23 cellular contexts compared by ENCODE assay signal in the genomic region with DNA sequence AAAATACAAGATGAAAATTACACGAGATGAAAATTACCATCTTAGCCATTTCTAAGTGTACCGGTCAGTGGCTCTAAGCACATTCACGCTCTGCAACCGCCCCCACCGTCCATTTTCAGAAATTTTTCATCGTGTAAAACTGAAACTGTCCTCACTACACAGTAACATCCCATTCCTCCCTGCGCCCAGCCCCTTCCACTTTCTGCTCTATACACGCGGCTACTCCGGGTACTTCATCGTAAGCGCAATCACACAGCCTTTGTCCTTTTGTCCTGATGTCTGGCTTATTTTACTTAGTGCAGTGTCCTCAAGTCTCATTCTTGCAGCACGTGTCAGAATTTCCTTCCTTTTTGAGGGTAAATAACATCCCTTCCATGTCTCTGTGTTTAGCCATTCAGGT. TPM values are rescaled to one million over a fixed set of nuclear protein-coding genes. Genes with fewer than 3 reads are reported as not detected.
A peak's percentile ranks its signal among the peaks of the same experiment; 100 is the strongest.
DNase-seq lines count a peak whose midpoint lies in the region; ATAC-seq lines count a peak whose summit lies in the region.
"Had no signal": no experiment of that assay in that cellular context is flagged by ENCODE, and none has a peak within 500 bp of the region (broad histone marks: within the 10 kb centered on the region; RNA-seq: fewer than 3 reads in every experiment).

No MANE protein-coding gene starts in this region.

- H3K9me3 ChIP-seq in BLaER1 treated with 17β-estradiol and CSF1 and Interleukin-3, amounts not matched to agents 10 nM and 100 nM (replicated peaks in 1 of 11) = no peaks in the 10 kb centered on the region
- H3K9me3 ChIP-seq in CD4-positive, CD25-positive, alpha-beta regulatory T cell (ENCODE audit: control insufficient read depth in 2 of 2, low read length in 2 of 2) = no peaks in the 10 kb centered on the region
- H3K9me3 ChIP-seq: heart right ventricle had no signal

- H3K4me1 ChIP-seq in BLaER1 treated with 17β-estradiol and CSF1 and Interleukin-3, amounts not matched to agents 10 nM and 100 nM = peaks cover 91 to 100% (median 97%) of the 10 kb centered on the region in 10 experiments
- peaks cover 55% of the 10 kb centered on the region for H3K4me1 ChIP-seq in CD4-positive, CD25-positive, alpha-beta regulatory T cell (ENCODE audit: control insufficient read depth, insufficient read depth, low read length, poor library complexity, severe bottlenecking)

- H3K36me3 Mint-ChIP-seq in CD4-positive, CD25-positive, alpha-beta regulatory T cell = no peaks in the 10 kb centered on the region
- H3K36me3 Mint-ChIP-seq in IgD-negative memory B cell (peaks cover 2% of the 10 kb centered on the region), memory B cell (no peaks in the 10 kb centered on the region)

- peaks cover 0 to 84% (median 29%) of the 10 kb centered on the region in 4 donors for H3K4me1 Mint-ChIP-seq in CD4-positive, CD25-positive, alpha-beta regulatory T cell
- peaks cover 36 to 44% (median 43%) of the 10 kb centered on the region in 3 donors for H3K4me1 Mint-ChIP-seq in IgD-negative memory B cell
- H3K4me1 Mint-ChIP-seq in memory B cell = peaks cover 51% of the 10 kb centered on the region

- H3K4me3 Mint-ChIP-seq in CD4-positive, CD25-positive, alpha-beta regulatory T cell = peak overlapping the region in 3 of 4 donors; percentile 43 to 100 (median 74)
- H3K4me3 Mint-ChIP-seq in IgD-negative memory B cell (peak overlapping the region; percentile 56 to 90 (median 85)), memory B cell (peak overlapping the region; percentile 63)
- H3K4me3 Mint-ChIP-seq: activated T-helper 1 cell treated with anti-CD3 and anti-CD28 coated beads, Interleukin-12 subunit alpha, Interleukin-12 subunit beta, Interleukin-2, Interleukin-4 antibody, amounts not matched to agents 30 ng/mL and 10 ng/mL and 1 ng/mL, durations not matched to agents 14 hours and 24 hours and 36 hours had no signal

- H3K9me3 Mint-ChIP-seq in CD4-positive, CD25-positive, alpha-beta regulatory T cell = no peaks in the 10 kb centered on the region
- H3K9me3 Mint-ChIP-seq in IgD-negative memory B cell (no peaks in the 10 kb centered on the region), memory B cell (no peaks in the 10 kb centered on the region)
- H3K9me3 Mint-ChIP-seq: activated T-helper 1 cell treated with anti-CD3 and anti-CD28 coated beads, Interleukin-12 subunit alpha, Interleukin-12 subunit beta, Interleukin-2, Interleukin-4 antibody, amounts not matched to agents 30 ng/mL and 10 ng/mL and 1 ng/mL, durations not matched to agents 14 hours and 24 hours and 36 hours had no signal

- peaks cover 5% of the 10 kb centered on the region for H3K27me3 Mint-ChIP-seq in CD4-positive, CD25-positive, alpha-beta regulatory T cell
- peaks cover 1% of the 10 kb centered on the region for H3K27me3 Mint-ChIP-seq in IgD-negative memory B cell
- no peaks in the 10 kb centered on the region for H3K27me3 Mint-ChIP-seq in memory B cell

- no peak for ATAC-seq in CD4-positive, CD25-positive, alpha-beta regulatory T cell (ENCODE audit: low read depth in 2 of 2)
- no peak for ATAC-seq in memory B cell (ENCODE audit: low read depth)
- ATAC-seq in GM18909 (IDR thresholded peaks at IDR 0.05; ENCODE audit: poor library complexity, unreplicated experiment) = no peak
- ATAC-seq: heart right ventricle, Panc1, SK-N-SH treated with all-trans-retinoic acid at 6 μM for 48 hours had no signal

- peak overlapping the region in 10 of 11 experiments; percentile 0 to 99 (median 86); a peak in 15 of 22 replicates for H3K4me2 ChIP-seq in BLaER1 treated with 17β-estradiol and CSF1 and Interleukin-3, amounts not matched to agents 10 nM and 100 nM

- no peak overlapping the region for H3K9ac ChIP-seq in BLaER1 treated with 17β-estradiol and CSF1 and Interleukin-3, amounts not matched to agents 10 nM and 100 nM
- H3K9ac ChIP-seq: GM23248 had no signal

- no peak for DNase-seq in CD4-positive, CD25-positive, alpha-beta regulatory T cell
- DNase-seq in memory B cell (ENCODE audit: low spot score in 2 of 2) (peak in 1 of 2 donors; percentile 10), RPMI8226 (no peak), iPS-NIHi11 (ENCODE audit: low spot score) (no peak)
- DNase-seq: activated CD4-positive, alpha-beta T cell treated with anti-CD3 and anti-CD28 coated beads for 4 hours; AML-193; amygdala; caudate nucleus; DMS153; GF-D8; GM23248; NCI-H146; NCI-H2227 treated with DMSO at 0.1 percent for 48 hours; stimulated activated CD4-positive, alpha-beta T cell treated with anti-CD3 and anti-CD28 coated beads, Interleukin-4, amount 100 ng/mL, for 4 hours had no signal

- H3K27ac ChIP-seq in BLaER1 treated with 17β-estradiol and CSF1 and Interleukin-3, amounts not matched to agents 10 nM and 100 nM = 0 out of 22 replicates have a peak overlapping the region, but pooled peaks of 1 of the 11 experiments have one; percentile 67
- H3K27ac ChIP-seq in CD4-positive, CD25-positive, alpha-beta regulatory T cell (ENCODE audit: insufficient read depth, low read length, poor library complexity, severe bottlenecking) = no peak overlapping the region
- H3K27ac ChIP-seq: GM23248 had no signal

- no peaks in the 10 kb centered on the region for H3K27me3 ChIP-seq in BLaER1 treated with 17β-estradiol and CSF1 and Interleukin-3, amounts not matched to agents 10 nM and 100 nM
- H3K27me3 ChIP-seq in CD4-positive, CD25-positive, alpha-beta regulatory T cell (ENCODE audit: control insufficient read depth, insufficient read depth, low read length) = no peaks in the 10 kb centered on the region

- no peaks in the 10 kb centered on the region for H3K36me3 ChIP-seq in BLaER1 treated with 17β-estradiol and CSF1 and Interleukin-3, amounts not matched to agents 10 nM and 100 nM
- no peaks in the 10 kb centered on the region for H3K36me3 ChIP-seq in CD4-positive, CD25-positive, alpha-beta regulatory T cell (ENCODE audit: control insufficient read depth, insufficient read depth, low read length)
- H3K36me3 ChIP-seq: heart right ventricle had no signal

- H3K27ac Mint-ChIP-seq in CD4-positive, CD25-positive, alpha-beta regulatory T cell = peak overlapping the region; percentile 91 to 99 (median 97)
- H3K27ac Mint-ChIP-seq in IgD-negative memory B cell (peak overlapping the region; percentile 93 to 97 (median 93)), memory B cell (peak overlapping the region; percentile 99)

- no peaks in the 10 kb centered on the region for H4K20me1 ChIP-seq in BLaER1 treated with 17β-estradiol and CSF1 and Interleukin-3, amounts not matched to agents 10 nM and 100 nM

- no peak overlapping the region for H3K4me3 ChIP-seq in BLaER1 treated with 17β-estradiol and CSF1 and Interleukin-3, amounts not matched to agents 10 nM and 100 nM
- no peak overlapping the region for H3K4me3 ChIP-seq in CD4-positive, CD25-positive, alpha-beta regulatory T cell (ENCODE audit: low read depth, low read length)
- H3K4me3 ChIP-seq: GM23248, heart right ventricle, skin epidermis had no signal

RNA-seq across cellular contexts. Expression of a gene that starts 3.6 kb away (rescaled TPM):
- total RNA-seq in CD4-positive, CD25-positive, alpha-beta regulatory T cell = 94.5 TPM
- 10 to 100 TPM in 3 of 4 donors, 1 to 10 TPM in 1; 8.8 to 17.5 (median 14.6) TPM for polyA plus RNA-seq in CD4-positive, CD25-positive, alpha-beta regulatory T cell
- 37.2 TPM for polyA plus RNA-seq in IgD-negative memory B cell
- total RNA-seq: GM23248, myocyte had no signal
- polyA plus RNA-seq: GM23248 had no signal

RNA-seq across cellular contexts. Expression of a gene that starts 47.9 kb away (rescaled TPM):
- 16.5 TPM for total RNA-seq in CD4-positive, CD25-positive, alpha-beta regulatory T cell
- polyA plus RNA-seq in CD4-positive, CD25-positive, alpha-beta regulatory T cell = 10 to 100 TPM; 12.8 to 16.7 (median 14.9) TPM
- 11.4 TPM for polyA plus RNA-seq in IgD-negative memory B cell
